19 cellular contexts compared by ENCODE assay signal in the genomic region with DNA sequence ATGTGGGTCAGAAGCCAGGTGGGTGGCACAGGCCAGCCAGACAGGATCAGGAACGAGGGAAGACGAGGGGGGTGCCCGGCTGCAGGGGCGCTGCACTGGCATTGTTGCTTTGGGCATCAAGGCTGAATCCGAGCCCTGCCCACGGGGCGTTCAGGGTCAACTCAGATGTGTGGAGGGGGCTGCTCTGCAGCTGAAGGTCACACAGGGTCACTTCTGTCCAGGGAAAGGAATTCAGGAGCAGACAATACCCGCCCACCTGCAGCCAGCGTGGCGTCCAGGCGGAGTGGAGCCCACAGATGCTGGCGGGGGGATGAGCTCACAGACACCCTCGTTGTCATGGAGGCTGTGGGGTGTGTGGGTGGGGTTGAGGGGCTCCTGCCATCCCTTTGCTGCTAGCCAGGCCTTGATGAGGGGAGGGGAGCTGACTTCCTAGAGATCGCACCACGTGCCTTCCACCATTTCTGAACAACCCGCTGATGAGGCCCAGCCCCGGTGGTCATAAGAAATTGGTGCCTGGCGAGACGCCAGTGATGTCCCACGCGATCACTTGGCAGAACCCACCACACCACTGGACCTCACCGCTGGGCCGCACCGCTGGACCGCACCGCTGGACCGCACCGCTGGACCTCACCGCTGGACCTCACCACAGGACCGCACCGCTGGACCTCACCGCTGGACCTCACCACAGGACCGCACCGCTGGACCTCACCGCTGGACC.
"Had no signal": no experiment of that assay in that cellular context is flagged by ENCODE, and none has a peak within 500 bp of the region (broad histone marks: within the 10 kb centered on the region; RNA-seq: fewer than 3 reads in every experiment).

No MANE protein-coding gene starts in this region.

- H3K27ac ChIP-seq: dorsolateral prefrontal cortex, heart left ventricle, pancreas, skin epidermis, suprapubic skin, thyroid gland, uterus had no signal

- H3K9me3 ChIP-seq: heart left ventricle, mucosa of descending colon, pancreas, prostate gland, suprapubic skin, thyroid gland, uterus had no signal

- H3K36me3 ChIP-seq: heart left ventricle, pancreas, prostate gland, suprapubic skin, thyroid gland, uterus had no signal

- H3K27ac Mint-ChIP-seq: type B pancreatic cell had no signal

- ATAC-seq: heart left ventricle; left lobe of liver; mucosa of descending colon; naive thymus-derived CD8-positive, alpha-beta T cell; pancreas; sciatic nerve had no signal

- H3K4me1 ChIP-seq: heart left ventricle, pancreas, suprapubic skin, thyroid gland, uterus had no signal

- H3K9me3 Mint-ChIP-seq: naive thymus-derived CD8-positive, alpha-beta T cell; type B pancreatic cell had no signal

- H3K27me3 ChIP-seq: pancreas, thyroid gland, uterus had no signal

- DNase-seq: cortex of kidney; dorsolateral prefrontal cortex; effector CD8-positive, alpha-beta T cell; hypothalamus; mucosa of descending colon; naive thymus-derived CD8-positive, alpha-beta T cell; nucleus accumbens; stimulated activated CD4-positive, alpha-beta T cell treated with anti-CD3 and anti-CD28 coated beads, Interleukin-12 subunit alpha, Interleukin-12 subunit beta, amount 100 ng/mL, for 4 hours; stimulated activated naive CD4-positive, alpha-beta T cell; thyroid gland; uterus had no signal

- H3K4me3 Mint-ChIP-seq: naive thymus-derived CD8-positive, alpha-beta T cell; type B pancreatic cell had no signal

- H3K36me3 Mint-ChIP-seq: type B pancreatic cell had no signal

- H3K4me3 ChIP-seq: dorsolateral prefrontal cortex, heart left ventricle, mucosa of descending colon, pancreas, prostate gland, skin epidermis, suprapubic skin, thyroid gland, uterus had no signal
